In the genomic region with DNA sequence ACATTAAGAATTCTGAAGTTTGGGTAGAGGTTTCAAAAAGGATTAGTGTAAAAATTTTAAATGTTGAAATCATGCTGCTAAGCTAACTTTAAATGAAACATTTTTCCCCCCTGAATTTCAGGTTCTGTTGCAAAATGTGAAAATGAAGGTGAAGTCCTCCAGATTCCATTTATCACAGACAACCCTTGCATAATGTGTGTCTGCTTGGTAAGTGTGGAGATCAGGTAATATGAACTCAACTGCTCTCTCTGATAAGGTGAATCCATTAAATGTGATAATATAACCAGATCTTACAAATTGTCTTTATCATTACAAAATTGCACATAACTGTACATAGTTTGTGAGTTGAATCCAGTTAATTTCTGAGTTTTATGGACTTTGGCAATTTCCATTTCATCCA, we compare ENCODE assay signal across 23 cellular contexts. TPM values are rescaled to one million over a fixed set of nuclear protein-coding genes. Genes with fewer than 3 reads are reported as not detected.
A peak's percentile ranks its signal among the peaks of the same experiment; 100 is the strongest.
DNase-seq lines count a peak whose midpoint lies in the region; ATAC-seq and TF ChIP-seq lines count a peak whose summit lies in the region.
"Had no signal": no experiment of that assay in that cellular context is flagged by ENCODE, and none has a peak within 500 bp of the region (broad histone marks: within the 10 kb centered on the region; RNA-seq: fewer than 3 reads in every experiment).

No MANE protein-coding gene starts in this region.

- no peaks in the 10 kb centered on the region for H4K20me1 ChIP-seq in neural cell (ENCODE audit: insufficient read depth)

- H3K9me3 ChIP-seq in A673 (ENCODE audit: low read depth, low read length, poor library complexity, severe bottlenecking): no peaks in the 10 kb centered on the region
- no peaks in the 10 kb centered on the region for H3K9me3 ChIP-seq in MG63
- H3K9me3 ChIP-seq in neural cell (ENCODE audit: low read length): no peaks in the 10 kb centered on the region
- H3K9me3 ChIP-seq: BLaER1 treated with 17β-estradiol and CSF1 and Interleukin-3, amounts not matched to agents 10 nM and 100 nM; body of pancreas; thoracic aorta had no signal

- H3K27me3 ChIP-seq in A673 (replicated peaks; ENCODE audit: insufficient read depth, low read depth, low read length, poor library complexity): peaks cover 5% of the 10 kb centered on the region
- H3K27me3 ChIP-seq in MG63: no peaks in the 10 kb centered on the region
- peaks cover 52% of the 10 kb centered on the region for H3K27me3 ChIP-seq in neural cell (ENCODE audit: insufficient read depth, low read depth, low read length)

- no peak overlapping the region for H3K27ac Mint-ChIP-seq in WTC11
- H3K27ac Mint-ChIP-seq: stimulated activated naive CD8-positive, alpha-beta T cell treated with anti-CD3 and anti-CD28 coated beads, Interleukin-15, Interleukin-2, amounts not matched to agents 100 ng/mL and 50 ng/mL, for 24 hours; T-helper 2 cell treated with Interferon-gamma antibody and Interleukin-4, amounts not matched to agents 5 μg/mL and 100 μg/mL, for 36 hours had no signal

- POLR2A ChIA-PET in A673 (lab: Charles Lee; ENCODE audit: low non-redundant PET): no interaction called here
- POLR2A ChIA-PET in WTC11 (lab: Charles Lee): no interaction called here

- H3K4me1 ChIP-seq in A673 (ENCODE audit: insufficient read depth, low read length, poor library complexity, severe bottlenecking): peaks cover 12% of the 10 kb centered on the region

- no peaks in the 10 kb centered on the region for H3K36me3 Mint-ChIP-seq in WTC11

- no peak overlapping the region; the same call in 1 of the 2 replicates for H3K4me3 Mint-ChIP-seq in WTC11
- H3K4me3 Mint-ChIP-seq: stimulated activated naive CD8-positive, alpha-beta T cell treated with anti-CD3 and anti-CD28 coated beads, Interleukin-15, Interleukin-2, amounts not matched to agents 100 ng/mL and 50 ng/mL, for 24 hours; T-helper 2 cell treated with Interferon-gamma antibody and Interleukin-4, amounts not matched to agents 5 μg/mL and 100 μg/mL, for 36 hours had no signal

- H3K9me2 ChIP-seq in neural cell (ENCODE audit: insufficient read depth, low read length): no peaks in the 10 kb centered on the region

- H3K36me3 ChIP-seq in A673 (ENCODE audit: insufficient read depth, low read length, poor library complexity, severe bottlenecking) (no peaks in the 10 kb centered on the region), MG63 (peaks cover 57% of the 10 kb centered on the region), neural cell (ENCODE audit: insufficient read depth, low read length) (no peaks in the 10 kb centered on the region)
- H3K36me3 ChIP-seq: BLaER1 treated with 17β-estradiol and CSF1 and Interleukin-3, amounts not matched to agents 10 nM and 100 nM; thoracic aorta had no signal

- H3K4me3 ChIP-seq in A673 (ENCODE audit: low read depth, low read length, poor library complexity, severe bottlenecking): peak overlapping the region; percentile 68
- H3K4me3 ChIP-seq in MG63: peak overlapping the region; percentile 70
- peak overlapping the region; percentile 81 for H3K4me3 ChIP-seq in fibroblast of the aortic adventitia (ENCODE audit: low read depth, low read length)
- peak overlapping the region; percentile 10 for H3K4me3 ChIP-seq in neural cell (ENCODE audit: low read length)
- H3K4me3 ChIP-seq: BLaER1 treated with 17β-estradiol and CSF1 and Interleukin-3, amounts not matched to agents 10 nM and 100 nM; body of pancreas; thoracic aorta had no signal

- no peak for TF ChIP-seq EP300 in neural cell (conservative IDR thresholded peaks at IDR 0.05; ENCODE audit: poor library complexity, severe bottlenecking)

- no peak for ATAC-seq in WTC11
- ATAC-seq in HG02973 (IDR thresholded peaks at IDR 0.05; ENCODE audit: unreplicated experiment): no peak
- ATAC-seq: body of pancreas had no signal

- TF ChIP-seq RAD21 in neural cell (conservative IDR thresholded peaks at IDR 0.05): no peak

- H3K4me2 ChIP-seq in neural cell (ENCODE audit: low read length): no peak overlapping the region
- H3K4me2 ChIP-seq: BLaER1 treated with 17β-estradiol and CSF1 and Interleukin-3, amounts not matched to agents 10 nM and 100 nM had no signal

- CTCF ChIA-PET in A673 (lab: Charles Lee) (no interaction called here), WTC11 (lab: Charles Lee) (interaction anchor here (0.6 to 0.9 kb wide), 2 partner anchors 26 to 194 kb away, joined by 3 to 4 read pairs; no protein-coding TSS in a partner anchor)

- 0 out of 2 replicates have a peak, but pooled peaks cover 2% of the 10 kb centered on the region for H3K9me3 Mint-ChIP-seq in WTC11
- H3K9me3 Mint-ChIP-seq: stimulated activated naive CD8-positive, alpha-beta T cell treated with anti-CD3 and anti-CD28 coated beads, Interleukin-15, Interleukin-2, amounts not matched to agents 100 ng/mL and 50 ng/mL, for 24 hours; T-helper 2 cell treated with Interferon-gamma antibody and Interleukin-4, amounts not matched to agents 5 μg/mL and 100 μg/mL, for 36 hours had no signal

- TF ChIP-seq CTCF in A673 (conservative IDR thresholded peaks at IDR 0.05; ENCODE audit: low read depth, low read length): no peak
- no peak for TF ChIP-seq CTCF in fibroblast of the aortic adventitia (IDR thresholded peaks at IDR 0.05; ENCODE audit: insufficient read depth, low read length)
- no peak for TF ChIP-seq CTCF in neural cell (IDR thresholded peaks at IDR 0.05; ENCODE audit: poor library complexity, severe bottlenecking)
- no peak for TF ChIP-seq CTCF in WTC11 (IDR thresholded peaks at IDR 0.05)

- peaks cover 5% of the 10 kb centered on the region for H3F3A ChIP-seq in neural cell (ENCODE audit: insufficient read depth, low read length, poor library complexity, severe bottlenecking)

- intact Hi-C loops in A673 (cut with micrococcal nuclease; ENCODE audit: unreplicated experiment): loop anchor here (10.0 kb wide), 1 partner anchor 662 kb away; no protein-coding TSS in a partner anchor

- no peaks in the 10 kb centered on the region for H3K79me2 ChIP-seq in neural cell (replicated peaks; ENCODE audit: insufficient read depth, low read length)

- H3K9ac ChIP-seq in neural cell (ENCODE audit: low read length): no peak overlapping the region
- H3K9ac ChIP-seq: BLaER1 treated with 17β-estradiol and CSF1 and Interleukin-3, amounts not matched to agents 10 nM and 100 nM had no signal

- peaks cover 25% of the 10 kb centered on the region for H3K4me1 Mint-ChIP-seq in WTC11

- DNase-seq in A673 (ENCODE audit: low spot score): no peak
- no peak for DNase-seq in MG63
- no peak for DNase-seq in fibroblast of the aortic adventitia (ENCODE audit: low read depth)
- DNase-seq in WTC11 (ENCODE audit: low spot score): no peak
- DNase-seq in COLO829 (ENCODE audit: low spot score): no peak
- no peak for DNase-seq in stimulated activated CD4-positive, alpha-beta T cell treated with anti-CD3 and anti-CD28 coated beads, Interleukin-4, amount 100 ng/mL, for 24 hours
- DNase-seq: activated CD4-positive, alpha-beta T cell treated with anti-CD3 and anti-CD28 coated beads for 48 hours; activated CD8-positive, alpha-beta memory T cell treated with anti-CD3 and anti-CD28 coated beads for 24 hours; activated effector memory CD4-positive, alpha-beta T cell treated with anti-CD3 and anti-CD28 coated beads, Interleukin-2, amount 50 U/mL, for 16 hours; body of pancreas; DMS79 treated with DMSO at 0.1 percent for 48 hours; Karpas-422; NCI-H1436 treated with DMSO at 0.1 percent for 48 hours; NCI-H446 treated with DMSO at 0.1 percent for 48 hours had no signal

- H2AFZ ChIP-seq in neural cell (ENCODE audit: low read depth, low read length): no peak overlapping the region

- H3K27ac ChIP-seq in A673 (ENCODE audit: low read depth, low read length, poor library complexity, severe bottlenecking) (no peak overlapping the region), neural cell (ENCODE audit: low read length) (no peak overlapping the region)
- H3K27ac ChIP-seq: BLaER1 treated with 17β-estradiol and CSF1 and Interleukin-3, amounts not matched to agents 10 nM and 100 nM; body of pancreas; epithelial cell of prostate; HL-60; thoracic aorta; VCaP had no signal

- peaks cover 61% of the 10 kb centered on the region for H3K27me3 Mint-ChIP-seq in WTC11 (ENCODE audit: low read depth)

- BruUV-seq in A673 (replicated peaks; lab: Mats Ljungman, UMichigan): no TSS peak

TF ChIP-seq in neural cell, 6 proteins besides CTCF, POLR2A, EP300 and RAD21 (continues in another document):
- TF ChIP-seq MXI1 (conservative IDR thresholded peaks at IDR 0.05; ENCODE audit: poor library complexity, severe bottlenecking): no peak

TF ChIP-seq in WTC11, 78 proteins besides CTCF, POLR2A, EP300 and RAD21 (continues in another document):
- TF ChIP-seq USF1 (CRISPR knock-in tag; IDR thresholded peaks at IDR 0.05): no peak
- TF ChIP-seq, protein P1, sequence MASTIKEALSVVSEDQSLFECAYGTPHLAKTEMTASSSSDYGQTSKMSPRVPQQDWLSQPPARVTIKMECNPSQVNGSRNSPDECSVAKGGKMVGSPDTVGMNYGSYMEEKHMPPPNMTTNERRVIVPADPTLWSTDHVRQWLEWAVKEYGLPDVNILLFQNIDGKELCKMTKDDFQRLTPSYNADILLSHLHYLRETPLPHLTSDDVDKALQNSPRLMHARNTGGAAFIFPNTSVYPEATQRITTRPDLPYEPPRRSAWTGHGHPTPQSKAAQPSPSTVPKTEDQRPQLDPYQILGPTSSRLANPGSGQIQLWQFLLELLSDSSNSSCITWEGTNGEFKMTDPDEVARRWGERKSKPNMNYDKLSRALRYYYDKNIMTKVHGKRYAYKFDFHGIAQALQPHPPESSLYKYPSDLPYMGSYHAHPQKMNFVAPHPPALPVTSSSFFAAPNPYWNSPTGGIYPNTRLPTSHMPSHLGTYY (CRISPR knock-in tag; IDR thresholded peaks at IDR 0.05): no peak
- no peak for TF ChIP-seq SMAD4 (CRISPR knock-in tag; IDR thresholded peaks at IDR 0.05)
- no peak for TF ChIP-seq NFYB (CRISPR knock-in tag; conservative IDR thresholded peaks at IDR 0.05; ENCODE audit: low read depth)

RNA-seq across cellular contexts. Expression of gene BMPER, which starts 1.4 kb away (rescaled TPM):
- 6.7 and 8.2 TPM in 2 replicates for total RNA-seq in A673 (2021)
- total RNA-seq in MG63 (2014; rRNA removed; shearing (Covaris generic); ENCODE audit: low replicate concordance): 79.2 and 110 TPM in 2 replicates
- 45.4 and 157 TPM in 2 replicates for total RNA-seq in fibroblast of the aortic adventitia (ENCODE audit: low replicate concordance)
- polyA plus RNA-seq in neural cell: 2.1 and 3.1 TPM in 2 replicates
- polyA minus RNA-seq in neural cell: 3.7 and 4.1 TPM in 2 replicates
- total RNA-seq in WTC11 (2021): 1.8 to 2.8 TPM (median 1.9 TPM) in 3 replicates

Comparison
In these comparisons a context has a peak if more than half of its experiments do, and no peak if none do; other contexts are left out.
1. H3K4me3 ChIP-seq: peak in every context shown above with its lines; median percentile 81 in fibroblast of the aortic adventitia; 70 in MG63; 68 in A673; 10 in neural cell.